1 cellular context compared by ENCODE assay signal in genomic region chr11:58165504-58166106, GRCh38.
TF ChIP-seq lines count a peak whose summit lies in the region.

No MANE protein-coding gene starts in this region.

TF ChIP-seq in HepG2, 621 proteins besides CTCF, POLR2A, EP300 and RAD21 (continued from another document and continues in another):
- TF ChIP-seq MAX (IDR thresholded peaks at IDR 0.05): peak; percentile 75
- 0 out of 2 replicates have a peak, but pooled peaks have one; percentile 33 for TF ChIP-seq ZKSCAN8 (CRISPR knock-in tag; IDR thresholded peaks at IDR 0.05; ENCODE audit: borderline replicate concordance)
- TF ChIP-seq ZNF205 (CRISPR knock-in tag; IDR thresholded peaks at IDR 0.05): peak; percentile 89
- 0 out of 2 replicates have a peak, but pooled peaks have one; percentile 45 for TF ChIP-seq ZNF710 (CRISPR knock-in tag; IDR thresholded peaks at IDR 0.05; ENCODE audit: borderline replicate concordance)
- peak; percentile 50; the same call in 1 of the 2 replicates for TF ChIP-seq SALL2 (CRISPR knock-in tag; IDR thresholded peaks at IDR 0.05)
- TF ChIP-seq MIER2 (CRISPR knock-in tag; IDR thresholded peaks at IDR 0.05): peak; percentile 81
- TF ChIP-seq HMG20B (CRISPR knock-in tag; conservative IDR thresholded peaks at IDR 0.05): peak; percentile 80; the same call in 1 of the 2 replicates
- TF ChIP-seq TMF1 (CRISPR knock-in tag; IDR thresholded peaks at IDR 0.05; ENCODE audit: low read depth): 0 out of 2 replicates have a peak, but pooled peaks have one; percentile 46
- TF ChIP-seq KDM6A (CRISPR knock-in tag; IDR thresholded peaks at IDR 0.05; ENCODE audit: low read depth): peak; percentile 92
- peak; percentile 85 for TF ChIP-seq SIX4 (CRISPR knock-in tag; IDR thresholded peaks at IDR 0.05)
- TF ChIP-seq SKIL (CRISPR knock-in tag; IDR thresholded peaks at IDR 0.05; ENCODE audit: borderline replicate concordance): peak; percentile 67; the same call in 1 of the 2 replicates
- TF ChIP-seq UBTF (CRISPR knock-in tag; IDR thresholded peaks at IDR 0.05): peak; percentile 38; the same call in 1 of the 2 replicates
- peak; percentile 90 for TF ChIP-seq TARDBP (CRISPR knock-in tag; IDR thresholded peaks at IDR 0.05)
- TF ChIP-seq MED1 (CRISPR knock-in tag; IDR thresholded peaks at IDR 0.05): peak; percentile 80
- TF ChIP-seq HMGXB3 (CRISPR knock-in tag; IDR thresholded peaks at IDR 0.05; ENCODE audit: borderline replicate concordance): 0 out of 2 replicates have a peak, but pooled peaks have one; percentile 72
- 0 out of 2 replicates have a peak, but pooled peaks have one; percentile 22 for TF ChIP-seq ZNF124 (CRISPR knock-in tag; IDR thresholded peaks at IDR 0.05)
- TF ChIP-seq MIXL1 (CRISPR knock-in tag; IDR thresholded peaks at IDR 0.05): peak; percentile 89
- peak; percentile 80 for TF ChIP-seq FOSL2 (CRISPR knock-in tag; IDR thresholded peaks at IDR 0.05)
- peak; percentile 87 for TF ChIP-seq NR2F6 (IDR thresholded peaks at IDR 0.05)
- peak; percentile 85 for TF ChIP-seq NR2F6 (CRISPR knock-in tag; IDR thresholded peaks at IDR 0.05)
- no peak for TF ChIP-seq ZMAT5 (CRISPR knock-in tag; IDR thresholded peaks at IDR 0.05; ENCODE audit: borderline replicate concordance, low read depth)
- peak; percentile 65; the same call in 1 of the 2 replicates for TF ChIP-seq ZBTB25 (CRISPR knock-in tag; IDR thresholded peaks at IDR 0.05)
- TF ChIP-seq RCOR2 (CRISPR knock-in tag; IDR thresholded peaks at IDR 0.05): peak; percentile 83
- peak; percentile 52; the same call in 1 of the 2 replicates for TF ChIP-seq CBX5 (CRISPR knock-in tag; IDR thresholded peaks at IDR 0.05; ENCODE audit: borderline replicate concordance)
- peak; percentile 62; the same call in 1 of the 2 replicates for TF ChIP-seq TFDP1 (CRISPR knock-in tag; IDR thresholded peaks at IDR 0.05; ENCODE audit: borderline replicate concordance)
- peak; percentile 81; the same call in 1 of the 2 replicates for TF ChIP-seq THRA (CRISPR knock-in tag; IDR thresholded peaks at IDR 0.05; ENCODE audit: borderline replicate concordance)
- peak; percentile 53; the same call in 1 of the 2 replicates for TF ChIP-seq ZNF362 (CRISPR knock-in tag; IDR thresholded peaks at IDR 0.05; ENCODE audit: borderline replicate concordance)
- 0 out of 2 replicates have a peak, but pooled peaks have one; percentile 67 for TF ChIP-seq AKAP8 (CRISPR knock-in tag; IDR thresholded peaks at IDR 0.05)
- no peak for TF ChIP-seq YY1 (IDR thresholded peaks at IDR 0.05; ENCODE audit: insufficient read depth, insufficient replicate concordance, low read depth, low read length)
- no peak for TF ChIP-seq RBM22 (optimal IDR thresholded peaks at IDR 0.05; ENCODE audit: low read length)
- TF ChIP-seq SRF (IDR thresholded peaks at IDR 0.05; ENCODE audit: low read depth, low read length): no peak
- TF ChIP-seq FOXO1 (CRISPR knock-in tag; IDR thresholded peaks at IDR 0.05): peak; percentile 91
- no peak for TF ChIP-seq CENPX (CRISPR knock-in tag; IDR thresholded peaks at IDR 0.05)
- no peak for TF ChIP-seq TEAD2 (CRISPR knock-in tag; IDR thresholded peaks at IDR 0.05)
- TF ChIP-seq FOXK1 (CRISPR knock-in tag; IDR thresholded peaks at IDR 0.05; ENCODE audit: borderline replicate concordance, low read depth): no peak
- peak; percentile 68; the same call in 1 of the 2 replicates for TF ChIP-seq ZBTB3 (CRISPR knock-in tag; IDR thresholded peaks at IDR 0.05; ENCODE audit: borderline replicate concordance, low read depth)
- no peak for TF ChIP-seq ZNF530 (CRISPR knock-in tag; IDR thresholded peaks at IDR 0.05; ENCODE audit: low read depth)
- TF ChIP-seq THAP11 (CRISPR knock-in tag; IDR thresholded peaks at IDR 0.05): peak; percentile 56; the same call in 1 of the 2 replicates
- TF ChIP-seq NCOA1 (CRISPR knock-in tag; IDR thresholded peaks at IDR 0.05): peak; percentile 90
- peak; percentile 64; the same call in 1 of the 2 replicates for TF ChIP-seq SP5 (CRISPR knock-in tag; IDR thresholded peaks at IDR 0.05; ENCODE audit: borderline replicate concordance, low read depth)
- peak; percentile 56 for TF ChIP-seq NR2C2 (CRISPR knock-in tag; IDR thresholded peaks at IDR 0.05; ENCODE audit: borderline replicate concordance)
- peak; percentile 89 for TF ChIP-seq CEBPG (CRISPR knock-in tag; IDR thresholded peaks at IDR 0.05)
- TF ChIP-seq SOX6 (IDR thresholded peaks at IDR 0.05): no peak
- peak; percentile 96 for TF ChIP-seq SOX6 (CRISPR knock-in tag; IDR thresholded peaks at IDR 0.05)
- peak; percentile 90 for TF ChIP-seq NCOR1 (IDR thresholded peaks at IDR 0.05; ENCODE audit: borderline replicate concordance, low read length)
- TF ChIP-seq HNRNPL (IDR thresholded peaks at IDR 0.05; ENCODE audit: low read depth, low read length): no peak
- TF ChIP-seq EZH2 (conservative IDR thresholded peaks at IDR 0.05; ENCODE audit: low read depth, low read length): no peak
- TF ChIP-seq GFI1 (CRISPR knock-in tag; IDR thresholded peaks at IDR 0.05; ENCODE audit: borderline replicate concordance): peak; percentile 52; the same call in 1 of the 2 replicates
- no peak for TF ChIP-seq HNRNPK (IDR thresholded peaks at IDR 0.05; ENCODE audit: low read depth, low read length, poor library complexity, severe bottlenecking)
- no peak for TF ChIP-seq ZFAT (CRISPR knock-in tag; conservative IDR thresholded peaks at IDR 0.05)
